Comparison of ENCODE assay signal across 8 cellular contexts in genomic region chr3:132417695-132418520, GRCh38. TPM values are rescaled to one million over a fixed set of nuclear protein-coding genes. Genes with fewer than 3 reads are reported as not detected.
DNase-seq lines count a peak whose midpoint lies in the region; TF ChIP-seq lines count a peak whose summit lies in the region.

No MANE protein-coding gene starts in this region.

- peak overlapping the region; percentile 86 to 100 (median 96) for H3K4me3 ChIP-seq in spleen

- in situ Hi-C loops in T47D (cut with HindIII; ENCODE audit: low pct_unique_long_range_greater_than_20kb, low sequenced_read_pairs): no loop called here

- peak overlapping the region; percentile 90 to 96 (median 94) for H3K27ac ChIP-seq in spleen

- intact Hi-C loops in spleen (cut with DNase I; ENCODE audit: low total_unique reads): no loop called here

- peaks cover 8 to 58% (median 40%) of the 10 kb centered on the region in 6 donors for H3K4me1 ChIP-seq in spleen

- no peaks in the 10 kb centered on the region for H3K27me3 ChIP-seq in spleen (replicated peaks in 1 of 7)

- DNase-seq in NCI-H1417 (lab: John Stamatoyannopoulos, UW): peak; percentile 39 to 86 (median 83)
- no peak for DNase-seq in NCI-H1417 treated with DMSO at 0.1 percent for 48 hours (lab: John Stamatoyannopoulos, UW)
- peak; percentile 81 for DNase-seq in HCEC 1CT
- DNase-seq in LHCN-M2 (ENCODE audit: low read depth): peak; percentile 75
- peak; percentile 18 for DNase-seq in SK-N-DZ (ENCODE audit: low spot score)
- peak; percentile 20 to 82 for DNase-seq in T47D (ENCODE audit: low read depth in 1 of 2, low spot score in 1 of 2)
- peak; percentile 82 for DNase-seq in iris pigment epithelial cell (ENCODE audit: low read depth)
- DNase-seq in spleen: no peak

- WGBS in spleen, 5 donors: 0 to 1% (median 1%) methylated on average over 22 to 32 of the region's 32 CpGs

- peak in 1 of 11 experiments; percentile 3 for TF ChIP-seq CTCF in spleen (IDR thresholded peaks at IDR 0.05 in 8 of 11, conservative IDR thresholded peaks at IDR 0.05 in 3 of 11)

- no peaks in the 10 kb centered on the region for H3K9me3 ChIP-seq in spleen

- H3K36me3 ChIP-seq in spleen: peaks cover 0 to 26% (median 0%) of the 10 kb centered on the region in 6 donors

- TF ChIP-seq POLR2A in spleen (IDR thresholded peaks at IDR 0.05): no peak

RNA-seq across cellular contexts. Expression of gene DNAJC13, which starts 0.6 kb away (rescaled TPM):
- total RNA-seq in LHCN-M2 (2014; rRNA removed) (45.4 and 52.6 TPM in 2 replicates), spleen (10 to 100 TPM; 49.6 to 78.4 (median 53.7) TPM)
- 13.3 TPM for polyA plus RNA-seq in LHCN-M2 (2012)
- polyA plus RNA-seq in SK-N-DZ (2014; cell fraction: cytosol; rRNA removed): 14.0 and 16.9 TPM in 2 replicates
- 24.3 and 29.4 TPM in 2 replicates for polyA plus RNA-seq in SK-N-DZ (2014; cell fraction: nucleus; rRNA removed)
- 1 to 10 TPM; 5.6 to 7.3 (median 6.0) TPM for polyA plus RNA-seq in spleen

Comparison
In these comparisons a context has a peak if more than half of its experiments do, and no peak if none do; other contexts are left out.
1. DNase-seq: peak in NCI-H1417 (3 of 3), HCEC 1CT (single experiment), LHCN-M2 (single experiment), SK-N-DZ (single experiment), T47D (2 of 2) and iris pigment epithelial cell (single experiment); none in NCI-H1417 treated with DMSO at 0.1 percent for 48 hours (single experiment) and spleen (single experiment).